ENCODE assay signal across 18 cellular contexts in genomic region chr3:31710123-31710841, GRCh38.
DNase-seq lines count a peak whose midpoint lies in the region; ATAC-seq and TF ChIP-seq lines count a peak whose summit lies in the region.
"Had no signal": no experiment of that assay in that cellular context is flagged by ENCODE, and none has a peak within 500 bp of the region (broad histone marks: within the 10 kb centered on the region; RNA-seq: fewer than 3 reads in every experiment).

No MANE protein-coding gene starts in this region.

- dilution Hi-C loops in mammary epithelial cell (cut with HindIII; ENCODE audit: low sequenced_read_pairs), result no loop called here

- ATAC-seq in GM21576 (IDR thresholded peaks at IDR 0.05; ENCODE audit: unreplicated experiment) (no peak), GM19328 (IDR thresholded peaks at IDR 0.05; ENCODE audit: unreplicated experiment) (no peak)
- ATAC-seq: WTC11 had no signal

- in situ Hi-C loops in mammary epithelial cell (cut with MboI; ENCODE audit: low sequenced_read_pairs in 2 of 2), result no loop called here

- intact Hi-C loops in mammary epithelial cell (cut with micrococcal nuclease), result no loop called here
- intact Hi-C loops in breast epithelium (cut with DNase I; ENCODE audit: low total_unique reads), result no loop called here

- H3K9me3 ChIP-seq in mammary epithelial cell (replicated peaks; ENCODE audit: insufficient read depth, low read length) (no peaks in the 10 kb centered on the region), breast epithelium (no peaks in the 10 kb centered on the region)
- H3K9me3 ChIP-seq: uterus had no signal

- H3K4me1 ChIP-seq in mammary epithelial cell (ENCODE audit: insufficient read depth, low read length) (no peaks in the 10 kb centered on the region), breast epithelium (no peaks in the 10 kb centered on the region)
- H3K4me1 ChIP-seq: uterus had no signal

- H3K4me3 ChIP-seq in mammary epithelial cell (replicated peaks in 1 of 3; ENCODE audit: insufficient read depth in 1 of 3, low read depth in 2 of 3, low read length in 3 of 3) (no peak overlapping the region), breast epithelium (no peak overlapping the region)
- H3K4me3 ChIP-seq: uterus had no signal

- WGBS in mammary epithelial cell (ENCODE audit: low coverage, missing lambda C conversion rate), result 94% methylated on average over 6 of the region's 6 CpGs

- H3K4me2 ChIP-seq in mammary epithelial cell (ENCODE audit: insufficient read depth, low read depth, low read length), result no peak overlapping the region

- H3K27ac ChIP-seq in mammary epithelial cell (ENCODE audit: insufficient read depth, low read depth, low read length), result no peak overlapping the region
- no peak overlapping the region for H3K27ac ChIP-seq in breast epithelium
- H3K27ac ChIP-seq: epithelial cell of prostate, uterus had no signal

- no peak overlapping the region for H3K9ac ChIP-seq in mammary epithelial cell (ENCODE audit: insufficient read depth, low read length)

- no TSS peak for BruUV-seq in mammary epithelial cell (replicated peaks; lab: Mats Ljungman, UMichigan)

- H3K27me3 ChIP-seq in mammary epithelial cell (ENCODE audit: insufficient read depth, low read length) (no peaks in the 10 kb centered on the region), breast epithelium (no peaks in the 10 kb centered on the region)
- H3K27me3 ChIP-seq: uterus had no signal

- no peaks in the 10 kb centered on the region for H4K20me1 ChIP-seq in mammary epithelial cell (ENCODE audit: insufficient read depth, low read length)

- CTCF ChIA-PET in mammary epithelial cell (lab: Charles Lee; ENCODE audit: low non-redundant PET), result no interaction called here

- DNase-seq in mammary epithelial cell (peak; percentile 22), breast epithelium (ENCODE audit: low spot score in 2 of 2) (no peak), NCI-H526 (lab: John Stamatoyannopoulos, UW) (peak; percentile 90 to 91), kidney tubule cell (ENCODE audit: low spot score) (peak; percentile 31), amniotic stem cell (lab: John Stamatoyannopoulos, UW) (no peak), globus pallidus (ENCODE audit: low spot score) (no peak)
- DNase-seq: activated effector memory CD4-positive, alpha-beta T cell treated with Interleukin-2 at 50 U/mL for 16 hours; cortex of kidney; GF-D8; Kasumi-1; NCI-H187; small intestine; stimulated activated naive CD4-positive, alpha-beta T cell treated with Interleukin-2 at 50 U/mL for 16 hours; uterus had no signal

- H3K79me2 ChIP-seq in mammary epithelial cell (ENCODE audit: insufficient read depth, low read length), result peaks cover 19% of the 10 kb centered on the region

- H3K36me3 ChIP-seq in mammary epithelial cell (ENCODE audit: insufficient read depth, low read length) (peaks cover 3% of the 10 kb centered on the region), breast epithelium (no peaks in the 10 kb centered on the region)
- H3K36me3 ChIP-seq: uterus had no signal

- no peak for TF ChIP-seq CTCF in mammary epithelial cell (conservative IDR thresholded peaks at IDR 0.05 in 1 of 2, IDR thresholded peaks at IDR 0.05 in 1 of 2; ENCODE audit: extremely low read depth in 1 of 2, insufficient read depth in 1 of 2, low read depth in 1 of 2, low read length in 2 of 2)
- TF ChIP-seq CTCF in breast epithelium (IDR thresholded peaks at IDR 0.05), result no peak

- TF ChIP-seq POLR2A in breast epithelium (IDR thresholded peaks at IDR 0.05), result no peak

- no peak overlapping the region for H2AFZ ChIP-seq in mammary epithelial cell (ENCODE audit: low read depth, low read length)

Comparison
In these comparisons a context has a peak if more than half of its experiments do, and no peak if none do; other contexts are left out.
1. DNase-seq: peak in mammary epithelial cell (single experiment), NCI-H526 (2 of 2) and kidney tubule cell (single experiment); none in breast epithelium (0 of 2), amniotic stem cell (single experiment) and globus pallidus (single experiment).